32 cellular contexts compared by ENCODE assay signal in the genomic region with DNA sequence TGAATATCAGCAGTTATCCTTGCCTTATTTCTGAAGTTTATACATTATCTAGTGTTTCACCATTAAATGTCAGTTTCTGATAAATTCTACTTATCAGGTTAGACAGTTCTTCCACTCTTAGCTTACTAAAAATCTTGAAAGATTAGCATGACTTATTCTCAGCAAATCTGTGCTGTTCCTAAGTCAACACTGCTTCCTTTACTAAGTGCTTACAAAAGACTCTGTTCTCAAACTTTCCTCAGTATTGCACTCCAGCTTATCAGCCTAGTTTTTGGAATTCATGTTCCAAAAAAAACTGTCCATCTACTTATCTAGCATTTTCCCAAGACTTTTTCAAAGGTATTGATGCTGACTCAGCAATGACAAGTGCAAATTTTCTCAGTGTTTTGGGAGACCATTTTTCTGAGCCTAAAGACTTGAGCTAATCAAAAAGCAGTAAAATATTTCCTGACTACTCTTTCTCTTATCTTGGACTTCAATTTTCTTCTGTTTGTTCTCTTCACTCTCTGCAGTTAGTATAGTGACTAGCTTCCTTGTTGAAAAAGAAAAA.
"Had no signal": no experiment of that assay in that cellular context is flagged by ENCODE, and none has a peak within 500 bp of the region (broad histone marks: within the 10 kb centered on the region; RNA-seq: fewer than 3 reads in every experiment).

No MANE protein-coding gene starts in this region.

- H3K36me3 ChIP-seq: ascending aorta, brain microvascular endothelial cell, gastrocnemius medialis, heart left ventricle had no signal

- H3K4me1 Mint-ChIP-seq: activated CD4-positive, alpha-beta memory T cell treated with anti-CD3 and anti-CD28 coated beads, Interleukin-2, amount 10 ng/mL, durations not matched to agents 7 days and 5 days; activated CD4-positive, alpha-beta T cell treated with anti-CD3 and anti-CD28 coated beads, Interleukin-2, amount 10 ng/mL, durations not matched to agents 7 days and 5 days; activated naive CD4-positive, alpha-beta T cell treated with anti-CD3 and anti-CD28 coated beads, Interleukin-2, amount 10 ng/mL, durations not matched to agents 7 days and 5 days; activated naive CD8-positive, alpha-beta T cell treated with anti-CD3 and anti-CD28 coated beads, Interleukin-2, amount 10 ng/mL, durations not matched to agents 7 days and 5 days; central memory CD8-positive, alpha-beta T cell; endodermal cell; T-cell had no signal

- H3K9me3 Mint-ChIP-seq: activated CD4-positive, alpha-beta memory T cell treated with anti-CD3 and anti-CD28 coated beads, Interleukin-2, amount 10 ng/mL, durations not matched to agents 7 days and 5 days; activated CD4-positive, alpha-beta T cell treated with anti-CD3 and anti-CD28 coated beads, Interleukin-2, amount 10 ng/mL, durations not matched to agents 7 days and 5 days; activated naive CD4-positive, alpha-beta T cell treated with anti-CD3 and anti-CD28 coated beads, Interleukin-2, amount 10 ng/mL, durations not matched to agents 7 days and 5 days; activated naive CD4-positive, alpha-beta T cell treated with anti-CD3 and anti-CD28 coated beads, Interleukin-2, amount 50 U/mL, for 72 hours; activated naive CD8-positive, alpha-beta T cell treated with anti-CD3 and anti-CD28 coated beads, Interleukin-2, amount 10 ng/mL, durations not matched to agents 7 days and 5 days; activated T-cell treated with anti-CD3 and anti-CD28 coated beads, Interleukin-2, amount 50 U/mL, for 24 hours; activated T-cell treated with anti-CD3 and anti-CD28 coated beads, Interleukin-2, amount 50 U/mL, for 72 hours; central memory CD8-positive, alpha-beta T cell; dendritic cell treated with granulocyte-macrophage colony-stimulating factor and Interleukin-4, amounts not matched to agents 40 ng/mL and 50 ng/mL, for 4 days; endodermal cell; T-cell; T-helper 1 cell treated with Interleukin-12 subunit alpha and Interleukin-12 subunit beta and Interleukin-4 antibody, amounts not matched to agents 30 μg/mL and 1 μg/mL, for 36 hours; T-helper 2 cell treated with Interferon-gamma antibody and Interleukin-4, amounts not matched to agents 5 μg/mL and 100 μg/mL, for 36 hours had no signal

- H3K4me3 Mint-ChIP-seq: activated CD4-positive, alpha-beta memory T cell treated with anti-CD3 and anti-CD28 coated beads, Interleukin-2, amount 10 ng/mL, durations not matched to agents 7 days and 5 days; activated CD4-positive, alpha-beta T cell treated with anti-CD3 and anti-CD28 coated beads, Interleukin-2, amount 10 ng/mL, durations not matched to agents 7 days and 5 days; activated naive CD4-positive, alpha-beta T cell treated with anti-CD3 and anti-CD28 coated beads, Interleukin-2, amount 10 ng/mL, durations not matched to agents 7 days and 5 days; activated naive CD8-positive, alpha-beta T cell treated with anti-CD3 and anti-CD28 coated beads, Interleukin-2, amount 10 ng/mL, durations not matched to agents 7 days and 5 days; activated T-cell treated with anti-CD3 and anti-CD28 coated beads, Interleukin-2, amount 50 U/mL, for 24 hours; activated T-cell treated with anti-CD3 and anti-CD28 coated beads, Interleukin-2, amount 50 U/mL, for 72 hours; central memory CD8-positive, alpha-beta T cell; dendritic cell treated with granulocyte-macrophage colony-stimulating factor and Interleukin-4, amounts not matched to agents 40 ng/mL and 50 ng/mL, for 4 days; endodermal cell; T-cell; T-helper 1 cell treated with Interleukin-12 subunit alpha and Interleukin-12 subunit beta and Interleukin-4 antibody, amounts not matched to agents 30 μg/mL and 1 μg/mL, for 36 hours; T-helper 2 cell treated with Interferon-gamma antibody and Interleukin-4, amounts not matched to agents 5 μg/mL and 100 μg/mL, for 36 hours had no signal

- H3K36me3 Mint-ChIP-seq: activated naive CD4-positive, alpha-beta T cell treated with anti-CD3 and anti-CD28 coated beads, Interleukin-2, amount 10 ng/mL, durations not matched to agents 7 days and 5 days; activated naive CD4-positive, alpha-beta T cell treated with anti-CD3 and anti-CD28 coated beads, Interleukin-2, amount 50 U/mL, for 72 hours; activated naive CD8-positive, alpha-beta T cell treated with anti-CD3 and anti-CD28 coated beads, Interleukin-2, amount 10 ng/mL, durations not matched to agents 7 days and 5 days; T-cell had no signal

- H3K27ac Mint-ChIP-seq: activated CD4-positive, alpha-beta memory T cell treated with anti-CD3 and anti-CD28 coated beads, Interleukin-2, amount 10 ng/mL, durations not matched to agents 7 days and 5 days; activated CD4-positive, alpha-beta T cell treated with anti-CD3 and anti-CD28 coated beads, Interleukin-2, amount 10 ng/mL, durations not matched to agents 7 days and 5 days; activated naive CD4-positive, alpha-beta T cell treated with anti-CD3 and anti-CD28 coated beads, Interleukin-2, amount 10 ng/mL, durations not matched to agents 7 days and 5 days; activated naive CD4-positive, alpha-beta T cell treated with anti-CD3 and anti-CD28 coated beads, Interleukin-2, amount 50 U/mL, for 72 hours; activated naive CD8-positive, alpha-beta T cell treated with anti-CD3 and anti-CD28 coated beads, Interleukin-2, amount 10 ng/mL, durations not matched to agents 7 days and 5 days; activated T-cell treated with anti-CD3 and anti-CD28 coated beads, Interleukin-2, amount 50 U/mL, for 24 hours; dendritic cell treated with granulocyte-macrophage colony-stimulating factor and Interleukin-4, amounts not matched to agents 40 ng/mL and 50 ng/mL, for 4 days; endodermal cell; T-cell; T-helper 1 cell treated with Interleukin-12 subunit alpha and Interleukin-12 subunit beta and Interleukin-4 antibody, amounts not matched to agents 30 μg/mL and 1 μg/mL, for 36 hours; T-helper 2 cell treated with Interferon-gamma antibody and Interleukin-4, amounts not matched to agents 5 μg/mL and 100 μg/mL, for 36 hours had no signal

- H3K9me3 ChIP-seq: ascending aorta, gastrocnemius medialis, heart left ventricle had no signal

- ATAC-seq: activated naive CD4-positive, alpha-beta T cell treated with anti-CD3 and anti-CD28 coated beads, Interleukin-2, amount 50 U/mL, for 72 hours; activated T-cell treated with anti-CD3 and anti-CD28 coated beads, Interleukin-2, amount 50 U/mL, for 72 hours; esophagus mucosa; foreskin keratinocyte; gastrocnemius medialis; heart left ventricle; T-cell had no signal

- DNase-seq: activated CD4-positive, alpha-beta memory T cell treated with anti-CD3 and anti-CD28 coated beads, Interleukin-2, amount 10 ng/mL, durations not matched to agents 7 days and 5 days; activated CD4-positive, alpha-beta T cell treated with anti-CD3 and anti-CD28 coated beads for 1 hour; activated CD4-positive, alpha-beta T cell treated with anti-CD3 and anti-CD28 coated beads for 4 hours; activated CD4-positive, alpha-beta T cell treated with anti-CD3 and anti-CD28 coated beads, Interleukin-2, amount 10 ng/mL, durations not matched to agents 7 days and 5 days; activated CD4-positive, alpha-beta T cell treated with anti-CD3 and anti-CD28 coated beads, Interleukin-2, amount 50 U/mL, for 4 hours; activated CD4-positive, CD25-positive, alpha-beta regulatory T cell; activated CD8-positive, alpha-beta memory T cell treated with anti-CD3 and anti-CD28 coated beads, Interleukin-2, amount 50 U/mL, for 48 hours; activated gamma-delta T cell; activated naive CD4-positive, alpha-beta T cell; activated naive CD4-positive, alpha-beta T cell treated with anti-CD3 and anti-CD28 coated beads, Interleukin-2, amount 10 ng/mL, durations not matched to agents 7 days and 5 days; activated naive CD8-positive, alpha-beta T cell treated with anti-CD3 and anti-CD28 coated beads, Interleukin-2, amount 10 ng/mL, durations not matched to agents 7 days and 5 days; activated T-cell treated with anti-CD3 and anti-CD28 coated beads for 4 hours; activated T-cell treated with anti-CD3 and anti-CD28 coated beads, Interleukin-2, amount 50 U/mL, for 24 hours; activated T-cell treated with anti-CD3 and anti-CD28 coated beads, Interleukin-2, amount 50 U/mL, for 72 hours; brain microvascular endothelial cell; dorsolateral prefrontal cortex; effector memory CD4-positive, alpha-beta T cell; endodermal cell; foreskin keratinocyte; gastrocnemius medialis; glutamatergic neuron; heart left ventricle; T-cell had no signal

- H3K27ac ChIP-seq: ascending aorta, brain microvascular endothelial cell, coronary artery, dorsolateral prefrontal cortex, foreskin keratinocyte, gastrocnemius medialis, heart left ventricle had no signal

- FAIRE-seq: bronchial epithelial cell had no signal

- H3K27me3 ChIP-seq: ascending aorta, brain microvascular endothelial cell, gastrocnemius medialis had no signal

- H3K4me1 ChIP-seq: ascending aorta, gastrocnemius medialis, heart left ventricle had no signal

- H3K4me3 ChIP-seq: ascending aorta, coronary artery, dorsolateral prefrontal cortex, gastrocnemius medialis, heart left ventricle had no signal
